Comparison of ENCODE assay signal across 24 cellular contexts in genomic region chr18:37381554-37381953, GRCh38.
DNase-seq lines count a peak whose midpoint lies in the region; ATAC-seq, FAIRE-seq and TF ChIP-seq lines count a peak whose summit lies in the region.
"Had no signal": no experiment of that assay in that cellular context is flagged by ENCODE, and none has a peak within 500 bp of the region (broad histone marks: within the 10 kb centered on the region; RNA-seq: fewer than 3 reads in every experiment).

No MANE protein-coding gene starts in this region.

- no peaks in the 10 kb centered on the region for H3K9me3 ChIP-seq in HepG2 (ENCODE audit: low read length)
- no peaks in the 10 kb centered on the region for H3K9me3 ChIP-seq in right lobe of liver
- H3K9me3 ChIP-seq in osteoblast (ENCODE audit: low read depth, low read length) = no peaks in the 10 kb centered on the region
- H3K9me3 ChIP-seq: BE2C, SJSA1 had no signal

- TF ChIP-seq EP300 in HepG2 (IDR thresholded peaks at IDR 0.05; ENCODE audit: low read depth in 2 of 2, low read length in 2 of 2) (no peak), HepG2 (CRISPR knock-in tag; IDR thresholded peaks at IDR 0.05; ENCODE audit: borderline replicate concordance) (no peak)

- FAIRE-seq in HepG2 (lab: Jason Lieb, UNC) (no peak), D721Med (lab: Jason Lieb, UNC) (no peak)
- FAIRE-seq: GM12878, H54 had no signal

- H3K9me3 Mint-ChIP-seq in MCF 10A (ENCODE audit: unreplicated experiment) = peaks cover 11% of the 10 kb centered on the region

- peaks cover 4% of the 10 kb centered on the region; the same call in 1 of the 2 replicates for H4K20me1 ChIP-seq in HepG2 (ENCODE audit: insufficient read depth, low read length)
- no peaks in the 10 kb centered on the region for H4K20me1 ChIP-seq in osteoblast (ENCODE audit: insufficient read depth, low read length)

- H3K27ac Mint-ChIP-seq in MCF 10A (ENCODE audit: low read depth, unreplicated experiment) = no peak overlapping the region

- no peak for TF ChIP-seq RAD21 in HepG2 (CRISPR knock-in tag; IDR thresholded peaks at IDR 0.05)

- H3K4me2 ChIP-seq in HepG2 (ENCODE audit: low read depth, low read length) (no peak overlapping the region), osteoblast (ENCODE audit: insufficient read depth, low read length) (no peak overlapping the region)

- H2AFZ ChIP-seq in HepG2 (ENCODE audit: low read length) (no peak overlapping the region), osteoblast (ENCODE audit: low read length) (no peak overlapping the region)

- TF ChIP-seq CTCF in HepG2 (CRISPR knock-in tag; IDR thresholded peaks at IDR 0.05) = no peak
- no peak for TF ChIP-seq CTCF in right lobe of liver (IDR thresholded peaks at IDR 0.05)
- TF ChIP-seq CTCF in epithelial cell of proximal tubule (conservative IDR thresholded peaks at IDR 0.05; ENCODE audit: low read depth, low read length) = peak; percentile 37
- no peak for TF ChIP-seq CTCF in osteoblast (IDR thresholded peaks at IDR 0.05; ENCODE audit: extremely low read depth, low read depth, low read length)
- no peak for TF ChIP-seq CTCF in D721Med (IDR thresholded peaks at IDR 0.05; ENCODE audit: insufficient read depth, missing control alignments)
- TF ChIP-seq CTCF in MCF 10A (IDR thresholded peaks at IDR 0.05; ENCODE audit: unreplicated experiment) = no peak

- 0 out of 3 replicates have a peak, but pooled peaks have one; percentile 23 for ATAC-seq in HepG2
- ATAC-seq in right lobe of liver = no peak
- ATAC-seq: GM12878 had no signal

- CTCF ChIA-PET in HepG2 (lab: Yijun Ruan, JAX; ENCODE audit: low intra/inter-chr PET ratio, low total read pairs) (no interaction called here), MCF 10A (lab: Yijun Ruan, JAX) (interaction anchor here (0.6 to 1.0 kb wide), 2 partner anchors 8 to 157 kb away, joined by 3 read pairs; no protein-coding TSS in a partner anchor)

- no peaks in the 10 kb centered on the region for H3K36me3 Mint-ChIP-seq in MCF 10A (ENCODE audit: insufficient read depth, unreplicated experiment)

- H3K9ac ChIP-seq in HepG2 (ENCODE audit: insufficient read depth, low read depth, low read length) = no peak overlapping the region

- no peaks in the 10 kb centered on the region for H3K4me1 Mint-ChIP-seq in MCF 10A (ENCODE audit: insufficient read depth, unreplicated experiment)

- H3K36me3 ChIP-seq in HepG2 (replicated peaks in 1 of 2; ENCODE audit: control insufficient read depth in 1 of 2, insufficient read depth in 2 of 2, low read length in 2 of 2) (no peaks in the 10 kb centered on the region), right lobe of liver (no peaks in the 10 kb centered on the region), osteoblast (ENCODE audit: insufficient read depth, low read length) (no peaks in the 10 kb centered on the region)
- H3K36me3 ChIP-seq: BE2C, SJSA1 had no signal

- H3K4me1 ChIP-seq in HepG2 (ENCODE audit: insufficient read depth, low read length) = no peaks in the 10 kb centered on the region
- no peaks in the 10 kb centered on the region for H3K4me1 ChIP-seq in right lobe of liver
- H3K4me1 ChIP-seq in osteoblast (ENCODE audit: insufficient read depth, low read length) = no peaks in the 10 kb centered on the region
- H3K4me1 ChIP-seq: BE2C, SJSA1 had no signal

- no TSS peak for BruUV-seq in HepG2 (replicated peaks; lab: Mats Ljungman, UMichigan)
- no TSS peak for BruUV-seq in MCF 10A (replicated peaks; lab: Mats Ljungman, UMichigan)

- H3K4me3 ChIP-seq in HepG2 (replicated peaks in 1 of 3; ENCODE audit: insufficient read depth in 1 of 3, low read depth in 2 of 3, low read length in 3 of 3) (no peak overlapping the region), right lobe of liver (no peak overlapping the region), epithelial cell of proximal tubule (ENCODE audit: low read depth, low read length) (no peak overlapping the region), osteoblast (ENCODE audit: insufficient read depth, low read length) (no peak overlapping the region)
- H3K4me3 ChIP-seq: GM12878, SJSA1 had no signal

- TF ChIP-seq POLR2A in HepG2 (IDR thresholded peaks at IDR 0.05; ENCODE audit: insufficient read depth in 1 of 2, low read depth in 2 of 2, low read length in 2 of 2) = no peak
- TF ChIP-seq POLR2A in right lobe of liver (IDR thresholded peaks at IDR 0.05) = no peak

- no peak for DNase-seq in HepG2 (ENCODE audit: low spot score)
- no peak for DNase-seq in right lobe of liver
- DNase-seq in epithelial cell of proximal tubule (ENCODE audit: low read depth) = no peak
- DNase-seq in osteoblast (ENCODE audit: insufficient read length, low spot score, missing footprints) = peak; percentile 19
- DNase-seq in COR-L47 (lab: John Stamatoyannopoulos, UW) = no peak
- DNase-seq in D721Med (ENCODE audit: insufficient read length, low spot score) = no peak
- no peak for DNase-seq in MCF 10A (ENCODE audit: unreplicated experiment)
- DNase-seq: 8988T, ACHN, BE2C, GDM1, IMR-90, KG1, NCI-H1048, NCI-H1417, NCI-H1694, NCI-H2029 treated with DMSO at 0.1 percent for 48 hours, NCI-H2227 treated with DMSO at 0.1 percent for 48 hours, NCI-H526 treated with DMSO at 0.1 percent for 48 hours, Right ventricle myocardium superior, RPMI8226 had no signal

- whole genome bisulfite sequencing in HepG2 (ENCODE audit: low lambda C conversion rate) = 25% methylated on average over 2 of the region's 2 CpGs
- WGBS in right lobe of liver (ENCODE audit: insufficient coverage, low coverage, low lambda C conversion rate, missing lambda C conversion rate) = 77% methylated on average over 2 of the region's 2 CpGs

- intact Hi-C loops in HepG2 (cut with micrococcal nuclease; ENCODE audit: unreplicated experiment) = loop anchor here (10.0 kb wide), 1 partner anchor 103 kb away; no protein-coding TSS in a partner anchor
- intact Hi-C loops in right lobe of liver (cut with DNase I) = no loop called here
- intact Hi-C loops in MCF 10A (cut with micrococcal nuclease) = loop anchor here (10.0 kb wide), 1 partner anchor 93 kb away; no protein-coding TSS in a partner anchor

- in situ Hi-C loops in HepG2 (cut with HindIII; ENCODE audit: extremely low pct_ligation_motif_present, low pct_unique_long_range_greater_than_20kb) = loop anchor here (10.0 kb wide), 1 partner anchor 93 kb away; no protein-coding TSS in a partner anchor

- H3K27ac ChIP-seq in HepG2 (ENCODE audit: extremely low read length, insufficient read depth, low read length) (no peak overlapping the region), right lobe of liver (no peak overlapping the region), osteoblast (ENCODE audit: low read depth, low read length) (no peak overlapping the region)
- H3K27ac ChIP-seq: SJSA1 had no signal

- H3K27me3 ChIP-seq in HepG2 (ENCODE audit: control insufficient read depth in 1 of 2, insufficient read depth in 2 of 2, low read length in 2 of 2) (peaks cover 4 to 5% of the 10 kb centered on the region in 2 experiments; a peak in 3 of 5 replicates), right lobe of liver (no peaks in the 10 kb centered on the region), osteoblast (ENCODE audit: insufficient read depth, low read length) (peaks cover 10% of the 10 kb centered on the region)
- H3K27me3 ChIP-seq: BE2C, SJSA1 had no signal

- no peak overlapping the region for H3K4me3 Mint-ChIP-seq in MCF 10A (ENCODE audit: unreplicated experiment)

- H3K79me2 ChIP-seq in HepG2 (ENCODE audit: insufficient read depth, low read length) (no peaks in the 10 kb centered on the region), osteoblast (ENCODE audit: insufficient read depth, low read length) (no peaks in the 10 kb centered on the region)

- POLR2A ChIA-PET in HepG2 (lab: Yijun Ruan, JAX) (no interaction called here), MCF 10A (lab: Yijun Ruan, JAX) (no interaction called here)

- H3K27me3 Mint-ChIP-seq in MCF 10A (ENCODE audit: insufficient read depth, unreplicated experiment) = peaks cover 34% of the 10 kb centered on the region

TF ChIP-seq in HepG2, 621 proteins besides CTCF, POLR2A, EP300 and RAD21 (continues in another document):
- TF ChIP-seq ZNF34 (CRISPR knock-in tag; IDR thresholded peaks at IDR 0.05; ENCODE audit: borderline replicate concordance) = no peak

Comparison
In these comparisons a context has a peak if more than half of its experiments do, and no peak if none do; other contexts are left out.
1. intact Hi-C loops: an anchor here in HepG2 (10.0 kb wide) and MCF 10A (10.0 kb wide); none called in right lobe of liver.